9 cellular contexts compared by ENCODE assay signal in the genomic region with DNA sequence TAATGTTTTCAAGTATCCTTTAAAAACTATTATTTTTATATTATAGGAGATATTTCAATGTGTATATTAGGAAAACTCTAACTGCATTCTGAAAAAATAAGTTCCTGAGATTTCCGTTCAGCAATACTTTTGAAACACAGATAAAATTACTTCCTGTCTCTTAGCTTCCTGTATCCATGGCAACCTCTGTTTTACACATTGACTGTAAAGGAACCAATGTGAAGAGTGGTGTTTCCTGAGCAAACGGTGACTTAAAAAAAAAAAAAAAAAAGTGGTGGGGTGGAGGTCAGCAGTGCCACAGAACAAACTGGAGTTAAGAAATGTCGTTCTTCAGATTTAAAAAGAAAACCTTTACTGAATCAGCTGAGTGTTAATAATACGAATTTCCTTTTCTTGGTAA. TPM values are rescaled to one million over a fixed set of nuclear protein-coding genes. Genes with fewer than 3 reads are reported as not detected.
DNase-seq lines count a peak whose midpoint lies in the region; ATAC-seq and TF ChIP-seq lines count a peak whose summit lies in the region.
"Had no signal": no experiment of that assay in that cellular context is flagged by ENCODE, and none has a peak within 500 bp of the region (broad histone marks: within the 10 kb centered on the region; RNA-seq: fewer than 3 reads in every experiment).

TSS of gene LRRC70 (plus strand) at position 280 of the 400 bp plus-strand sequence. CDS start 620 bp downstream, outside the sequence.

- no peak within 1 kb of the TSS for H2BK120ac ChIP-seq in mesenchymal stem cell (ENCODE audit: low read depth, low read length)

- H3K4me1 ChIP-seq in adipocyte (ENCODE audit: control insufficient read depth, insufficient read depth, low read length) (no peaks in the 10 kb centered on the region), mesenchymal stem cell (ENCODE audit: control insufficient read depth, insufficient read depth, low read depth, low read length) (no peaks in the 10 kb centered on the region), colonic mucosa (no peaks in the 10 kb centered on the region)
- H3K4me1 ChIP-seq: pancreas had no signal

- H3K9me3 ChIP-seq in adipocyte (ENCODE audit: control insufficient read depth, low read length), result no peaks in the 10 kb centered on the region
- H3K9me3 ChIP-seq in mesenchymal stem cell (ENCODE audit: control insufficient read depth, low read length), result no peaks in the 10 kb centered on the region
- no peaks in the 10 kb centered on the region for H3K9me3 ChIP-seq in colonic mucosa
- H3K9me3 ChIP-seq: pancreas had no signal

- ATAC-seq in GM19468 (IDR thresholded peaks at IDR 0.05; ENCODE audit: extremely low read depth, unreplicated experiment) (peak; percentile 62), HG03521 (IDR thresholded peaks at IDR 0.05; ENCODE audit: unreplicated experiment) (peak; percentile 94)

- no peak within 1 kb of the TSS for H3K4ac ChIP-seq in mesenchymal stem cell (ENCODE audit: low read depth in 1 of 2, low read length in 2 of 2)

- no peak within 1 kb of the TSS for H3K23ac ChIP-seq in mesenchymal stem cell (ENCODE audit: low read length in 2 of 2)

- H3K36me3 ChIP-seq in adipocyte (ENCODE audit: control insufficient read depth, insufficient read depth, low read length, severe bottlenecking), result peaks cover 11% of the 10 kb centered on the region
- peaks cover 0 to 12% of the 10 kb centered on the region in 2 experiments for H3K36me3 ChIP-seq in mesenchymal stem cell (ENCODE audit: control insufficient read depth in 1 of 2, insufficient read depth in 2 of 2, low read depth in 1 of 2, low read length in 2 of 2)
- H3K36me3 ChIP-seq in colonic mucosa, result no peaks in the 10 kb centered on the region
- H3K36me3 ChIP-seq: pancreas had no signal

- H2BK5ac ChIP-seq in mesenchymal stem cell (ENCODE audit: low read depth, low read length, poor library complexity, severe bottlenecking), result no peak within 1 kb of the TSS

- no peak within 1 kb of the TSS for H3K4me2 ChIP-seq in mesenchymal stem cell (ENCODE audit: low read length, poor library complexity, severe bottlenecking)

- peak; percentile 65 for DNase-seq in GDM1 (lab: John Stamatoyannopoulos, UW)
- peak; percentile 6 for DNase-seq in adipocyte (ENCODE audit: low read depth)
- DNase-seq in mesenchymal stem cell, result peak; percentile 95
- no peak for DNase-seq in C1 segment of cervical spinal cord (lab: John Stamatoyannopoulos, UW)
- DNase-seq in colonic mucosa, result no peak
- DNase-seq in NCI-H1417 treated with DMSO at 0.1 percent for 48 hours (lab: John Stamatoyannopoulos, UW), result no peak
- DNase-seq: pancreas had no signal

- H2BK15ac ChIP-seq in mesenchymal stem cell (ENCODE audit: low read depth, poor library complexity, severe bottlenecking), result no peak within 1 kb of the TSS

- H3K4me3 ChIP-seq in adipocyte (ENCODE audit: low read length) (no peak within 1 kb of the TSS), mesenchymal stem cell (ENCODE audit: insufficient read depth in 1 of 2, low read depth in 1 of 2, low read length in 2 of 2) (no peak within 1 kb of the TSS), colonic mucosa (no peak within 1 kb of the TSS)
- H3K4me3 ChIP-seq: pancreas had no signal

- H2BK12ac ChIP-seq in mesenchymal stem cell (ENCODE audit: low read length in 2 of 2), result no peak within 1 kb of the TSS

- no peak within 1 kb of the TSS for H3K14ac ChIP-seq in mesenchymal stem cell (ENCODE audit: low read length in 2 of 2)

- peaks cover 1% of the 10 kb centered on the region for H3K79me1 ChIP-seq in mesenchymal stem cell (replicated peaks; ENCODE audit: low read length, poor library complexity, severe bottlenecking)

- TF ChIP-seq CTCF in colonic mucosa (IDR thresholded peaks at IDR 0.05), result no peak

- H2AK5ac ChIP-seq in mesenchymal stem cell (ENCODE audit: low read length, severe bottlenecking), result no peak within 1 kb of the TSS

- H3K9ac ChIP-seq in adipocyte (ENCODE audit: low read length), result no peak within 1 kb of the TSS
- no peak within 1 kb of the TSS for H3K9ac ChIP-seq in mesenchymal stem cell (ENCODE audit: low read length)
- no peak within 1 kb of the TSS for H3K9ac ChIP-seq in colonic mucosa (ENCODE audit: low read depth in 2 of 2, low read length in 2 of 2)

- 0% methylated on average over 1 of the region's 4 CpGs for WGBS in mesenchymal stem cell

- no peak within 1 kb of the TSS for H3K18ac ChIP-seq in mesenchymal stem cell (ENCODE audit: low read depth in 1 of 2, low read length in 2 of 2)

- no peak within 1 kb of the TSS for H4K91ac ChIP-seq in mesenchymal stem cell (ENCODE audit: low read length)

- intact Hi-C loops in colonic mucosa (cut with DNase I), result no loop called here

- no peak within 1 kb of the TSS for H2AFZ ChIP-seq in mesenchymal stem cell (ENCODE audit: low read depth, low read length)

- H3K27ac ChIP-seq in mesenchymal stem cell (ENCODE audit: low read length, poor library complexity, severe bottlenecking), result no peak within 1 kb of the TSS
- no peak within 1 kb of the TSS for H3K27ac ChIP-seq in colonic mucosa
- H3K27ac ChIP-seq: pancreas had no signal

- H4K8ac ChIP-seq in mesenchymal stem cell (ENCODE audit: low read length), result no peak within 1 kb of the TSS

- no peaks in the 10 kb centered on the region for H3K27me3 ChIP-seq in adipocyte (replicated peaks; ENCODE audit: control insufficient read depth, insufficient read depth, low read length)
- H3K27me3 ChIP-seq in mesenchymal stem cell (ENCODE audit: control insufficient read depth in 1 of 2, insufficient read depth in 1 of 2, low read length in 2 of 2), result no peaks in the 10 kb centered on the region
- no peaks in the 10 kb centered on the region for H3K27me3 ChIP-seq in colonic mucosa
- H3K27me3 ChIP-seq: pancreas had no signal

RNA-seq across cellular contexts. Expression of gene LRRC70, which starts in this region (rescaled TPM):
- 0.03 TPM for polyA plus RNA-seq in mesenchymal stem cell (2013, experiment 1 of 2)
- polyA plus RNA-seq in mesenchymal stem cell (2013, experiment 2 of 2), result 0.07 TPM
- 1 to 10 TPM; 1.0 to 2.7 TPM for total RNA-seq in colonic mucosa

Comparison
In these comparisons a context has a peak if more than half of its experiments do, and no peak if none do; other contexts are left out.
1. DNase-seq: peak in GDM1 (single experiment), adipocyte (single experiment) and mesenchymal stem cell (single experiment); none in C1 segment of cervical spinal cord (0 of 14), colonic mucosa (single experiment) and NCI-H1417 treated with DMSO at 0.1 percent for 48 hours (single experiment).